ENCODE assay signal across 8 cellular contexts in genomic region chr7:66493235-66494181, GRCh38.
DNase-seq lines count a peak whose midpoint lies in the region; ATAC-seq and TF ChIP-seq lines count a peak whose summit lies in the region.

No MANE protein-coding gene starts in this region.

- H3K27me3 ChIP-seq in liver (ENCODE audit: control insufficient read depth in 4 of 4, insufficient read depth in 4 of 4, low read length in 3 of 4), result no peaks in the 10 kb centered on the region

- H3K9ac ChIP-seq in liver (ENCODE audit: low read depth in 1 of 2, low read length in 2 of 2), result peak overlapping the region; percentile 95 to 98

- under 1% methylated on average over 68 of the region's 68 CpGs for WGBS in liver

- peak overlapping the region; percentile 58 to 79 (median 79) for H3K4me3 ChIP-seq in liver (ENCODE audit: low read depth in 1 of 3, low read length in 3 of 3)

- H3K9me3 ChIP-seq in liver (ENCODE audit: control insufficient read depth in 4 of 4, low read length in 3 of 4), result no peaks in the 10 kb centered on the region

- H3K27ac ChIP-seq in C4-2B, result peak overlapping the region; percentile 85
- peak overlapping the region; percentile 98 for H3K27ac ChIP-seq in liver (ENCODE audit: low read depth in 1 of 2, low read length in 2 of 2)

- TF ChIP-seq RAD21 in liver (IDR thresholded peaks at IDR 0.05), result peak; percentile 54 to 56

- peak; percentile 99 for DNase-seq in NCI-H69 (lab: John Stamatoyannopoulos, UW)
- peak; percentile 90 to 96 for DNase-seq in activated CD4-positive, alpha-beta T cell treated with anti-CD3 and anti-CD28 coated beads, Interleukin-2, amount 50 U/mL, for 24 hours (ENCODE audit: low read depth in 1 of 2, low spot score in 1 of 2)
- DNase-seq in dermis blood vessel endothelial cell, result peak; percentile 99
- DNase-seq in stimulated activated CD4-positive, alpha-beta T cell treated with anti-CD3 and anti-CD28 coated beads, Interleukin-4, amount 100 ng/mL, for 24 hours, result peak; percentile 96

- TF ChIP-seq CTCF in C4-2B (conservative IDR thresholded peaks at IDR 0.05) (no peak; the same call in 1 of the 2 replicates), liver (IDR thresholded peaks at IDR 0.05; ENCODE audit: low read depth, low read length, missing input control) (peak; percentile 24)

- H3K36me3 ChIP-seq in liver (ENCODE audit: control insufficient read depth in 4 of 4, insufficient read depth in 3 of 4, low read depth in 1 of 4, low read length in 3 of 4), result no peaks in the 10 kb centered on the region

- ATAC-seq in GM19328 (IDR thresholded peaks at IDR 0.05; ENCODE audit: unreplicated experiment), result peak; percentile 98
- ATAC-seq in HG03520 (IDR thresholded peaks at IDR 0.05; ENCODE audit: unreplicated experiment), result peak; percentile 97

- peaks cover 0 to 9% (median 3%) of the 10 kb centered on the region in 4 donors for H3K4me1 ChIP-seq in liver (ENCODE audit: control insufficient read depth in 4 of 4, insufficient read depth in 4 of 4, low read length in 3 of 4)

TF ChIP-seq in liver, 16 proteins besides CTCF, POLR2A, EP300 and RAD21:
- no peak for TF ChIP-seq FOXA1 (IDR thresholded peaks at IDR 0.05)
- TF ChIP-seq, protein P1, sequence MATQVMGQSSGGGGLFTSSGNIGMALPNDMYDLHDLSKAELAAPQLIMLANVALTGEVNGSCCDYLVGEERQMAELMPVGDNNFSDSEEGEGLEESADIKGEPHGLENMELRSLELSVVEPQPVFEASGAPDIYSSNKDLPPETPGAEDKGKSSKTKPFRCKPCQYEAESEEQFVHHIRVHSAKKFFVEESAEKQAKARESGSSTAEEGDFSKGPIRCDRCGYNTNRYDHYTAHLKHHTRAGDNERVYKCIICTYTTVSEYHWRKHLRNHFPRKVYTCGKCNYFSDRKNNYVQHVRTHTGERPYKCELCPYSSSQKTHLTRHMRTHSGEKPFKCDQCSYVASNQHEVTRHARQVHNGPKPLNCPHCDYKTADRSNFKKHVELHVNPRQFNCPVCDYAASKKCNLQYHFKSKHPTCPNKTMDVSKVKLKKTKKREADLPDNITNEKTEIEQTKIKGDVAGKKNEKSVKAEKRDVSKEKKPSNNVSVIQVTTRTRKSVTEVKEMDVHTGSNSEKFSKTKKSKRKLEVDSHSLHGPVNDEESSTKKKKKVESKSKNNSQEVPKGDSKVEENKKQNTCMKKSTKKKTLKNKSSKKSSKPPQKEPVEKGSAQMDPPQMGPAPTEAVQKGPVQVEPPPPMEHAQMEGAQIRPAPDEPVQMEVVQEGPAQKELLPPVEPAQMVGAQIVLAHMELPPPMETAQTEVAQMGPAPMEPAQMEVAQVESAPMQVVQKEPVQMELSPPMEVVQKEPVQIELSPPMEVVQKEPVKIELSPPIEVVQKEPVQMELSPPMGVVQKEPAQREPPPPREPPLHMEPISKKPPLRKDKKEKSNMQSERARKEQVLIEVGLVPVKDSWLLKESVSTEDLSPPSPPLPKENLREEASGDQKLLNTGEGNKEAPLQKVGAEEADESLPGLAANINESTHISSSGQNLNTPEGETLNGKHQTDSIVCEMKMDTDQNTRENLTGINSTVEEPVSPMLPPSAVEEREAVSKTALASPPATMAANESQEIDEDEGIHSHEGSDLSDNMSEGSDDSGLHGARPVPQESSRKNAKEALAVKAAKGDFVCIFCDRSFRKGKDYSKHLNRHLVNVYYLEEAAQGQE (IDR thresholded peaks at IDR 0.05), result peak; percentile 94
- no peak for TF ChIP-seq EGR1 (IDR thresholded peaks at IDR 0.05; ENCODE audit: low read depth in 2 of 2)
- TF ChIP-seq YY1 (IDR thresholded peaks at IDR 0.05), result peak; percentile 94
- TF ChIP-seq SP1 (IDR thresholded peaks at IDR 0.05), result peak; percentile 85
- TF ChIP-seq MAX (IDR thresholded peaks at IDR 0.05), result peak; percentile 94
- no peak for TF ChIP-seq NR2F2 (IDR thresholded peaks at IDR 0.05)
- TF ChIP-seq ATF3 (IDR thresholded peaks at IDR 0.05), result no peak
- peak in 1 of 2 donors; percentile 47 for TF ChIP-seq RXRA (IDR thresholded peaks at IDR 0.05)
- TF ChIP-seq ZBTB33 (IDR thresholded peaks at IDR 0.05), result peak; percentile 35
- TF ChIP-seq JUND (IDR thresholded peaks at IDR 0.05), result peak in 1 of 2 donors; percentile 20
- peak; percentile 34 for TF ChIP-seq TAF1 (conservative IDR thresholded peaks at IDR 0.05)
- peak; percentile 64 to 88 for TF ChIP-seq GABPA (IDR thresholded peaks at IDR 0.05 in 1 of 2, conservative IDR thresholded peaks at IDR 0.05 in 1 of 2)
- no peak for TF ChIP-seq FOXA2 (IDR thresholded peaks at IDR 0.05)
- no peak for TF ChIP-seq HNF4G (IDR thresholded peaks at IDR 0.05)
- TF ChIP-seq HNF4A (conservative IDR thresholded peaks at IDR 0.05), result peak in 1 of 2 donors; percentile 6

Comparison
In these comparisons a context has a peak if more than half of its experiments do, and no peak if none do; other contexts are left out.
1. Peak in every context shown above with its lines: DNase-seq, ATAC-seq, H3K4me3 ChIP-seq and H3K27ac ChIP-seq.